Comparison of ENCODE assay signal across 29 cellular contexts in genomic region chr5:55492449-55492848, GRCh38. TPM values are rescaled to one million over a fixed set of nuclear protein-coding genes. Genes with fewer than 3 reads are reported as not detected.
DNase-seq lines count a peak whose midpoint lies in the region; ATAC-seq, FAIRE-seq and TF ChIP-seq lines count a peak whose summit lies in the region.
"Had no signal": no experiment of that assay in that cellular context is flagged by ENCODE, and none has a peak within 500 bp of the region (broad histone marks: within the 10 kb centered on the region; RNA-seq: fewer than 3 reads in every experiment).

No MANE protein-coding gene starts in this region.

- H3K23me2 ChIP-seq in H1 (ENCODE audit: low read depth, low read length), result no peaks in the 10 kb centered on the region

- H3K56ac ChIP-seq in H1 (replicated peaks; ENCODE audit: insufficient read length, low read depth, low read length), result no peak overlapping the region

- H2AFZ ChIP-seq in HepG2 (ENCODE audit: low read length) (no peak overlapping the region), H1 (ENCODE audit: low read length) (no peak overlapping the region)

- in situ Hi-C loops in HepG2 (cut with HindIII; ENCODE audit: extremely low pct_ligation_motif_present, low pct_unique_long_range_greater_than_20kb), result no loop called here

- H3K9me3 ChIP-seq in right lobe of liver (no peaks in the 10 kb centered on the region), HepG2 (ENCODE audit: low read length) (no peaks in the 10 kb centered on the region), H1 (ENCODE audit: insufficient read depth in 2 of 2, low read depth in 1 of 2, low read length in 1 of 2) (no peaks in the 10 kb centered on the region)
- H3K9me3 ChIP-seq: colonic mucosa, SK-N-SH had no signal

- FAIRE-seq in HepG2 (lab: Jason Lieb, UNC), result no peak
- FAIRE-seq in H1 (lab: Jason Lieb, UNC), result peak; percentile 50

- H2BK120ac ChIP-seq in H1 (replicated peaks; ENCODE audit: low read depth, low read length), result peak overlapping the region; percentile 62

- peak in 3 of 4 donors; percentile 41 to 58 (median 41) for ATAC-seq in right lobe of liver
- no peak for ATAC-seq in HepG2
- peak; percentile 34 for ATAC-seq in left colon
- no peak for ATAC-seq in HG03139 (IDR thresholded peaks at IDR 0.05; ENCODE audit: unreplicated experiment)
- ATAC-seq: activated CD8-positive, alpha-beta T cell treated with anti-CD3 and anti-CD28 coated beads, Interleukin-2, amount 10 ng/mL, durations not matched to agents 7 days and 5 days; activated T-helper 17 cell treated with anti-CD3 and anti-CD28 coated beads, Interleukin-2, amount 50 U/mL, for 72 hours; natural killer cell treated with Interleukin-12 subunit alpha and Interleukin-12 subunit beta and Interleukin-15 and Interleukin-18, amount 100 ng/mL, for 72 hours; Right ventricle myocardium inferior had no signal

- H2BK15ac ChIP-seq in H1 (ENCODE audit: low read length), result peak overlapping the region; percentile 13; the same call in 1 of the 2 replicates

- H3K27ac ChIP-seq in right lobe of liver, result no peak overlapping the region
- no peak overlapping the region for H3K27ac ChIP-seq in HepG2 (ENCODE audit: extremely low read length, insufficient read depth, low read length)
- peak overlapping the region; percentile 49; the same call in 1 of the 2 replicates for H3K27ac ChIP-seq in H1 (ENCODE audit: low read depth, low read length)
- H3K27ac ChIP-seq: colonic mucosa, HL-60 had no signal

- intact Hi-C loops in right lobe of liver (cut with DNase I) (no loop called here), HepG2 (cut with micrococcal nuclease; ENCODE audit: unreplicated experiment) (no loop called here), left colon (cut with DNase I, micrococcal nuclease) (no loop called here)

- H2BK12ac ChIP-seq in H1 (ENCODE audit: low read depth, low read length), result peak overlapping the region; percentile 89

- CTCF ChIA-PET in HepG2 (lab: Yijun Ruan, JAX; ENCODE audit: low intra/inter-chr PET ratio, low total read pairs) (no interaction called here), H1 (lab: Charles Lee; ENCODE audit: partially characterized antibody) (no interaction called here)

- no TSS peak for BruUV-seq in HepG2 (replicated peaks; lab: Mats Ljungman, UMichigan)

- peak overlapping the region; percentile 97 for H2AK5ac ChIP-seq in H1 (ENCODE audit: low read depth, low read length)

- peak overlapping the region; percentile 80 for H2BK5ac ChIP-seq in H1 (ENCODE audit: low read depth, low read length)

- peak overlapping the region; percentile 98 for H3K14ac ChIP-seq in H1 (ENCODE audit: insufficient read length)

- H3K4me3 ChIP-seq in right lobe of liver (no peak overlapping the region), HepG2 (replicated peaks in 1 of 3; ENCODE audit: insufficient read depth in 1 of 3, low read depth in 2 of 3, low read length in 3 of 3) (no peak overlapping the region), H1 (ENCODE audit: extremely low read depth in 1 of 4, insufficient read depth in 2 of 4, low read depth in 3 of 4, low read length in 4 of 4) (no peak overlapping the region)
- H3K4me3 ChIP-seq: colonic mucosa, lung had no signal

- TF ChIP-seq POLR2A in right lobe of liver (IDR thresholded peaks at IDR 0.05) (no peak), HepG2 (IDR thresholded peaks at IDR 0.05; ENCODE audit: insufficient read depth in 1 of 2, low read depth in 2 of 2, low read length in 2 of 2) (no peak), H1 (IDR thresholded peaks at IDR 0.05; ENCODE audit: control extremely low read depth in 1 of 2, low read depth in 2 of 2, low read length in 2 of 2) (no peak)

- no peak overlapping the region for H3K23ac ChIP-seq in H1 (ENCODE audit: insufficient read length)

- TF ChIP-seq RAD21 in HepG2 (CRISPR knock-in tag; IDR thresholded peaks at IDR 0.05), result no peak
- TF ChIP-seq RAD21 in H1 (IDR thresholded peaks at IDR 0.05 in 1 of 2, conservative IDR thresholded peaks at IDR 0.05 in 1 of 2; ENCODE audit: low read depth in 2 of 2, low read length in 2 of 2), result no peak

- H3K79me2 ChIP-seq in HepG2 (ENCODE audit: insufficient read depth, low read length) (no peaks in the 10 kb centered on the region), H1 (ENCODE audit: control insufficient read depth in 1 of 2, insufficient read depth in 2 of 2, low read length in 2 of 2) (peaks cover 10 to 92% of the 10 kb centered on the region in 2 experiments; a peak in 3 of 4 replicates)

- TF ChIP-seq EP300 in HepG2 (IDR thresholded peaks at IDR 0.05; ENCODE audit: low read depth in 2 of 2, low read length in 2 of 2), result no peak
- no peak for TF ChIP-seq EP300 in HepG2 (CRISPR knock-in tag; IDR thresholded peaks at IDR 0.05; ENCODE audit: borderline replicate concordance)
- TF ChIP-seq EP300 in H1 (IDR thresholded peaks at IDR 0.05; ENCODE audit: borderline replicate concordance in 1 of 2, low read depth in 2 of 2, low read length in 2 of 2), result no peak

- H4K8ac ChIP-seq in H1 (ENCODE audit: extremely low read depth, insufficient read depth, low read length), result no peak overlapping the region

- H3K4me1 ChIP-seq in right lobe of liver (peaks cover 0 to 16% (median 0%) of the 10 kb centered on the region in 4 donors), HepG2 (ENCODE audit: insufficient read depth, low read length) (peaks cover 4% of the 10 kb centered on the region), H1 (replicated peaks in 1 of 4; ENCODE audit: control insufficient read depth in 3 of 4, insufficient read depth in 4 of 4, low read length in 3 of 4) (peaks cover 0 to 22% (median 11%) of the 10 kb centered on the region in 4 experiments; a peak in 6 of 7 replicates)
- H3K4me1 ChIP-seq: colonic mucosa had no signal

- H3K4ac ChIP-seq in H1 (replicated peaks; ENCODE audit: insufficient read length, low read depth, low read length), result no peak overlapping the region

- no peaks in the 10 kb centered on the region for H3K27me3 ChIP-seq in right lobe of liver
- no peaks in the 10 kb centered on the region for H3K27me3 ChIP-seq in HepG2 (ENCODE audit: control insufficient read depth in 1 of 2, insufficient read depth in 2 of 2, low read length in 2 of 2)
- no peaks in the 10 kb centered on the region for H3K27me3 ChIP-seq in H1 (replicated peaks in 1 of 4; ENCODE audit: control insufficient read depth in 3 of 4, extremely low read depth in 1 of 4, insufficient read depth in 3 of 4, low read length in 3 of 4)
- H3K27me3 ChIP-seq: colonic mucosa had no signal

- no peaks in the 10 kb centered on the region for H4K20me1 ChIP-seq in HepG2 (ENCODE audit: insufficient read depth, low read length)
- H4K20me1 ChIP-seq in H1 (replicated peaks in 1 of 2; ENCODE audit: control insufficient read depth in 1 of 2, insufficient read depth in 2 of 2, low read length in 2 of 2), result peaks cover 0 to 1% of the 10 kb centered on the region in 2 experiments

- H3K4me2 ChIP-seq in HepG2 (ENCODE audit: low read depth, low read length) (no peak overlapping the region), H1 (ENCODE audit: insufficient read depth in 1 of 2, low read depth in 2 of 2, low read length in 2 of 2) (peak overlapping the region in 1 of 2 experiments; percentile 62; a peak in 2 of 4 replicates)
- H3K4me2 ChIP-seq: SK-N-SH had no signal

- no peak overlapping the region for H4K5ac ChIP-seq in H1 (ENCODE audit: insufficient read length, low read depth, low read length)

- H3K36me3 ChIP-seq in right lobe of liver, result peaks cover 0 to 2% (median 0%) of the 10 kb centered on the region in 4 donors
- no peaks in the 10 kb centered on the region for H3K36me3 ChIP-seq in HepG2 (replicated peaks in 1 of 2; ENCODE audit: control insufficient read depth in 1 of 2, insufficient read depth in 2 of 2, low read length in 2 of 2)
- peaks cover 0 to 26% (median 3%) of the 10 kb centered on the region in 4 experiments; a peak in 3 of 8 replicates for H3K36me3 ChIP-seq in H1 (ENCODE audit: control insufficient read depth in 2 of 4, insufficient read depth in 4 of 4, low read length in 3 of 4)
- H3K36me3 ChIP-seq: colonic mucosa had no signal

- peak overlapping the region; percentile 87 for H4K91ac ChIP-seq in H1 (replicated peaks; ENCODE audit: insufficient read length, low read length)

- TF ChIP-seq CTCF in right lobe of liver (IDR thresholded peaks at IDR 0.05), result no peak
- no peak for TF ChIP-seq CTCF in HepG2 (CRISPR knock-in tag; IDR thresholded peaks at IDR 0.05)
- TF ChIP-seq CTCF in H1 (IDR thresholded peaks at IDR 0.05; ENCODE audit: control extremely low read depth in 1 of 3, insufficient read depth in 1 of 3, low read depth in 1 of 3, low read length in 3 of 3), result no peak

- 44% methylated on average over 2 of the region's 2 CpGs for WGBS in right lobe of liver (ENCODE audit: insufficient coverage, low coverage, low lambda C conversion rate, missing lambda C conversion rate)
- 93% methylated on average over 2 of the region's 2 CpGs for WGBS in HepG2 (ENCODE audit: low lambda C conversion rate)
- WGBS in H1 (ENCODE audit: extremely low coverage in 1 of 2, insufficient coverage in 1 of 2, insufficient read length in 1 of 2, insufficient replicate concordance in 2 of 2, low coverage in 1 of 2, low lambda C conversion rate in 2 of 2, missing lambda C conversion rate in 1 of 2), 2 experiments, result 75% methylated on average over 2 of the region's 2 CpGs; no CpG with 5 or more reads in 1 of the 2 experiments

- no peak overlapping the region for H2BK20ac ChIP-seq in H1 (ENCODE audit: low read length)

- H3K18ac ChIP-seq in H1 (ENCODE audit: extremely low read depth, low read length), result peak overlapping the region; percentile 73

- DNase-seq in right lobe of liver (no peak), HepG2 (ENCODE audit: low spot score) (no peak), H1 (ENCODE audit: low read depth in 1 of 2, low spot score in 2 of 2) (no peak), left colon (no peak)
- DNase-seq in effector CD4-positive, alpha-beta T cell, result no peak
- no peak for DNase-seq in NK-92 treated with Interleukin-12 subunit alpha and Interleukin-12 subunit beta, amount 100 ng/mL, for 24 hours (lab: John Stamatoyannopoulos, UW)
- DNase-seq in stimulated activated CD4-positive, alpha-beta T cell treated with anti-CD3 and anti-CD28 coated beads, Interleukin-4, amount 100 ng/mL, for 1 hour, result no peak
- DNase-seq: activated CD8-positive, alpha-beta T cell treated with anti-CD3 and anti-CD28 coated beads, Interleukin-2, amount 10 ng/mL, durations not matched to agents 7 days and 5 days; activated naive CD4-positive, alpha-beta T cell treated with anti-CD3 and anti-CD28 coated beads, Interleukin-2, amount 50 U/mL, for 16 hours; colonic mucosa; DMS79; effector CD8-positive, alpha-beta T cell; erythroblast; GOT3; IMR-90; MV-4-11; NCI-H1436; NCI-H2081; NCI-H345; SK-N-SH; stimulated activated CD4-positive, alpha-beta T cell treated with anti-CD3 and anti-CD28 coated beads, Interleukin-4, amount 100 ng/mL, for 4 hours; substantia nigra; T-helper 2 cell had no signal

- POLR2A ChIA-PET in HepG2 (lab: Yijun Ruan, JAX), result no interaction called here
- POLR2A ChIA-PET in H1 (lab: Charles Lee; ENCODE audit: partially characterized antibody), result interaction anchor here (0.9 kb wide), 1 partner anchor 13 kb away, joined by 3 read pairs; no protein-coding TSS in a partner anchor

- peaks cover 3% of the 10 kb centered on the region; the same call in 1 of the 2 replicates for H3K79me1 ChIP-seq in H1 (ENCODE audit: low read depth, low read length)

- no peak overlapping the region for H3K9ac ChIP-seq in HepG2 (ENCODE audit: insufficient read depth, low read depth, low read length)
- 0 out of 7 replicates have a peak overlapping the region, but pooled peaks of 1 of the 4 experiments have one; percentile 48 for H3K9ac ChIP-seq in H1 (replicated peaks in 1 of 4; ENCODE audit: extremely low read depth in 1 of 4, low read depth in 3 of 4, low read length in 3 of 4)
- H3K9ac ChIP-seq: SK-N-SH had no signal

RNA-seq across cellular contexts. Expression of gene PLPP1, which starts 42.3 kb away (rescaled TPM):
- total RNA-seq in right lobe of liver, result 100 to 1,000 TPM in 2 of 6 experiments, 10 to 100 TPM in 4; 23.3 to 145 (median 36.0) TPM
- total RNA-seq in HepG2 (2016; rRNA removed; fragmentation: Illumina TruSeq; extraction: Trizol), result 5.2 and 7.3 TPM in 2 replicates
- 5.0 and 6.0 TPM in 2 replicates for total RNA-seq in HepG2 (2016; cell fraction: cytosol; rRNA removed; fragmentation: Illumina TruSeq; extraction: Trizol; ENCODE audit: low read depth)
- 4.9 and 6.7 TPM in 2 replicates for total RNA-seq in HepG2 (2016; cell fraction: insoluble cytoplasmic fraction; rRNA removed; fragmentation: Illumina TruSeq; extraction: Trizol)
- 5.1 and 5.2 TPM in 2 replicates for total RNA-seq in HepG2 (2016; cell fraction: membrane; rRNA removed; fragmentation: Illumina TruSeq; extraction: Trizol)
- total RNA-seq in HepG2 (2016; cell fraction: nucleus; rRNA removed; fragmentation: Illumina TruSeq; extraction: Trizol), result 6.7 and 7.7 TPM in 2 replicates
- polyA plus RNA-seq in HepG2 (2011; rRNA removed), result 12.1 and 13.3 TPM in 2 replicates
- 10.1 and 15.8 TPM in 2 replicates for polyA plus RNA-seq in HepG2 (2011; cell fraction: cytosol; rRNA removed)
- 4.3 and 6.7 TPM in 2 replicates for polyA plus RNA-seq in HepG2 (2011; cell fraction: nucleus; rRNA removed)
- polyA plus RNA-seq in HepG2 (2012), result 6.0 and 7.3 TPM in 2 replicates
- polyA plus RNA-seq in HepG2 (2016; cell fraction: cytosol; fragmentation: Illumina TruSeq; extraction: Trizol; ENCODE audit: low read depth), result 3.4 and 4.9 TPM in 2 replicates
- polyA plus RNA-seq in HepG2 (2016; cell fraction: insoluble cytoplasmic fraction; fragmentation: Illumina TruSeq; extraction: Trizol; ENCODE audit: low read depth), result 6.3 and 7.1 TPM in 2 replicates
- polyA plus RNA-seq in HepG2 (2016; cell fraction: membrane; fragmentation: Illumina TruSeq; extraction: Trizol; ENCODE audit: low read depth), result 3.3 and 4.3 TPM in 2 replicates
- polyA plus RNA-seq in HepG2 (2016; cell fraction: nucleus; fragmentation: Illumina TruSeq; extraction: Trizol; ENCODE audit: insufficient read depth, low read depth), result 10.3 and 13.9 TPM in 2 replicates
- polyA minus RNA-seq in HepG2 (2011; rRNA and poly(A)+ RNA removed; ENCODE audit: low replicate concordance), result 9.0 and 9.6 TPM in 2 replicates
- 8.2 and 9.3 TPM in 2 replicates for polyA minus RNA-seq in HepG2 (2011; cell fraction: cytosol; rRNA and poly(A)+ RNA removed)
- polyA minus RNA-seq in HepG2 (2011; cell fraction: nucleus; rRNA and poly(A)+ RNA removed), result 7.9 and 9.8 TPM in 2 replicates
- 43.7 and 47.2 TPM in 2 replicates for total RNA-seq in H1 (2021; fragmentation: NEBNext Ultra II Directional; extraction: Animal tissue kit (Norgen Biotek cat#: 25700))
- polyA plus RNA-seq in H1 (2011; rRNA removed), result 66.4 and 91.3 TPM in 2 replicates
- 78.6 TPM for polyA plus RNA-seq in H1 (2011; cell fraction: cytosol; rRNA removed)
- polyA plus RNA-seq in H1 (2011; cell fraction: nucleus; rRNA removed), result 38.0 TPM
- polyA plus RNA-seq in H1 (2012, experiment 1 of 2), result 36.2 to 50.1 TPM (median 48.2 TPM) in 4 replicates
- 30.5 TPM for polyA plus RNA-seq in H1 (2012, experiment 2 of 2)
- polyA plus RNA-seq in H1 (2013, experiment 1 of 2), result 38.9 TPM
- 44.3 TPM for polyA plus RNA-seq in H1 (2013, experiment 2 of 2)
- polyA minus RNA-seq in H1 (2011; rRNA and poly(A)+ RNA removed), result 67.9 and 73.8 TPM in 2 replicates
- 32.1 TPM for polyA minus RNA-seq in H1 (2011; cell fraction: cytosol; rRNA and poly(A)+ RNA removed)
- polyA minus RNA-seq in H1 (2011; cell fraction: nucleus; rRNA and poly(A)+ RNA removed), result 74.5 TPM
- total RNA-seq in left colon, result 100 to 1,000 TPM in 1 of 2 donors, 10 to 100 TPM in 1; 69.7 to 109 TPM

Comparison
In these comparisons a context has a peak if more than half of its experiments do, and no peak if none do; other contexts are left out.
1. ATAC-seq: peak in right lobe of liver (3 of 4) and left colon (single experiment); none in HepG2 (single experiment) and HG03139 (single experiment).